In the genomic region with DNA sequence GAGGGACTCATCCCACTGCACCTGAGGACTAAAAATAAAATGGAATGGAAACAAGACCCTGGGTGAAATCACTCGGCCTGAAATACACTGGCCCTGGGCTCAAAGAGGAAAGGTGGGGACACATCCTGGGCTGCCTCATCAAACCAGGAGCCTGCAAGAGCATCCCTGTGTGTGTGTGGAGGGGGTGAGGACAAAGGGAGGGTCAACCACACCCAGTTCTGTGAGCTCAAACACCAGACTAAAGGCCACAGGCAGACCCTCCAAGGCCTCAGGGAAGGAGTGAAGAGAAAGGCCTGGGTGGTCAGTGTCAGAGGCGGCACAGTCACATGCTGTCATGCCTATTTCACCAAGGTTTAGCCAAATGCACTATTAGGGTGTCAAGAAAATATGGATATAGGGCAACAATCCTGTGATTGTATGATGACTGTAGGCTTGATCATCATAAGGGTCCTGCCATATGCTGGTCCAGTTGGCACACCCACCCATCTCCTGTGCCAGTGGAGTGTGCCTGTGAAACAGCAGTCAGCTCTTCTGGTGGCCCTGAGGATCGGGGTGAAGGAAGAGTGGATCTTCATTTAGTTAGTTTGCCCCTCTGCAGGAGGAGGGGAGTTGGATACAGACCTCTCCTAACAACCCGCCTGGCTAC, we compare ENCODE assay signal across 12 cellular contexts. TPM values are rescaled to one million over a fixed set of nuclear protein-coding genes. Genes with fewer than 3 reads are reported as not detected.
DNase-seq lines count a peak whose midpoint lies in the region; ATAC-seq and TF ChIP-seq lines count a peak whose summit lies in the region.
"Had no signal": no experiment of that assay in that cellular context is flagged by ENCODE, and none has a peak within 500 bp of the region (broad histone marks: within the 10 kb centered on the region; RNA-seq: fewer than 3 reads in every experiment).

No MANE protein-coding gene starts in this region.

- peaks cover 84 to 100% (median 98%) of the 10 kb centered on the region in 10 experiments for H3K4me1 ChIP-seq in BLaER1 treated with 17β-estradiol and CSF1 and Interleukin-3, amounts not matched to agents 10 nM and 100 nM
- H3K4me1 ChIP-seq in neuronal stem cell (ENCODE audit: control insufficient read depth in 2 of 2, insufficient read depth in 1 of 2, low read depth in 1 of 2, low read length in 2 of 2) (no peaks in the 10 kb centered on the region), GM23338 (ENCODE audit: insufficient read depth) (no peaks in the 10 kb centered on the region; the same call in 1 of the 2 replicates), osteoblast (ENCODE audit: insufficient read depth, low read length) (peaks cover 26% of the 10 kb centered on the region)

- peak overlapping the region; percentile 14; the same call in 1 of the 2 replicates for H3K27ac Mint-ChIP-seq in HFFc6
- H3K27ac Mint-ChIP-seq in GM23338 = no peak overlapping the region

- DNase-seq in HFFc6 (no peak), caudate nucleus (lab: John Stamatoyannopoulos, UW) (no peak), neuronal stem cell (ENCODE audit: low spot score) (no peak), GM23338 (ENCODE audit: low spot score) (no peak), NCI-H446 treated with DMSO at 0.1 percent for 48 hours (lab: John Stamatoyannopoulos, UW) (no peak), osteoblast (ENCODE audit: insufficient read length, low spot score, missing footprints) (no peak), GM20000 (ENCODE audit: low spot score) (no peak)

- TF ChIP-seq CTCF in HFFc6 (IDR thresholded peaks at IDR 0.05) (no peak), GM23338 (conservative IDR thresholded peaks at IDR 0.05; ENCODE audit: low read depth in 2 of 2) (no peak), osteoblast (IDR thresholded peaks at IDR 0.05; ENCODE audit: extremely low read depth, low read depth, low read length) (no peak), GM20000 (IDR thresholded peaks at IDR 0.05; ENCODE audit: extremely low read depth, missing control alignments) (no peak)

- no peak overlapping the region for H2BK120ac ChIP-seq in neuronal stem cell (ENCODE audit: low read depth, low read length)

- H3K4me3 Mint-ChIP-seq in HFFc6 (no peak overlapping the region), GM23338 (no peak overlapping the region)
- H3K4me3 Mint-ChIP-seq: CD4-positive, CD25-positive, alpha-beta regulatory T cell had no signal

- WGBS in neuronal stem cell (ENCODE audit: extremely low coverage in 2 of 2, insufficient read length in 2 of 2, insufficient replicate concordance in 1 of 2), 2 donors = no CpG with 5 or more reads among the region's 4 CpGs

- no peak overlapping the region for H2BK5ac ChIP-seq in neuronal stem cell (ENCODE audit: low read length)

- peak overlapping the region; percentile 25 for H2BK12ac ChIP-seq in neuronal stem cell (ENCODE audit: low read length)

- H2BK15ac ChIP-seq in neuronal stem cell (ENCODE audit: low read length) = peak overlapping the region; percentile 72

- no peak overlapping the region for H4K8ac ChIP-seq in neuronal stem cell (ENCODE audit: low read depth, low read length)

- H3K9me3 Mint-ChIP-seq in HFFc6 (no peaks in the 10 kb centered on the region), GM23338 (no peaks in the 10 kb centered on the region)
- H3K9me3 Mint-ChIP-seq: CD4-positive, CD25-positive, alpha-beta regulatory T cell had no signal

- H4K91ac ChIP-seq in neuronal stem cell (ENCODE audit: low read depth, low read length, poor library complexity) = no peak overlapping the region

- peak overlapping the region in 9 of 10 experiments; percentile 5 to 55 (median 43); a peak in 15 of 20 replicates for H3K4me3 ChIP-seq in BLaER1 treated with 17β-estradiol and CSF1 and Interleukin-3, amounts not matched to agents 10 nM and 100 nM
- H3K4me3 ChIP-seq in neuronal stem cell (ENCODE audit: low read length in 2 of 2) (no peak overlapping the region), GM23338 (no peak overlapping the region), osteoblast (ENCODE audit: insufficient read depth, low read length) (no peak overlapping the region)
- H3K4me3 ChIP-seq: left lung, right atrium auricular region, uterus had no signal

- H3K27me3 ChIP-seq in BLaER1 treated with 17β-estradiol and CSF1 and Interleukin-3, amounts not matched to agents 10 nM and 100 nM = no peaks in the 10 kb centered on the region
- no peaks in the 10 kb centered on the region for H3K27me3 ChIP-seq in neuronal stem cell (ENCODE audit: control insufficient read depth in 3 of 3, insufficient read depth in 3 of 3, low read depth in 1 of 3, low read length in 3 of 3)
- H3K27me3 ChIP-seq in GM23338 (ENCODE audit: insufficient read depth) = no peaks in the 10 kb centered on the region
- no peaks in the 10 kb centered on the region for H3K27me3 ChIP-seq in osteoblast (ENCODE audit: insufficient read depth, low read length)
- H3K27me3 ChIP-seq: left lung, right atrium auricular region, uterus had no signal

- H3K4me1 Mint-ChIP-seq in HFFc6 (ENCODE audit: low read depth) (peaks cover 31% of the 10 kb centered on the region), GM23338 (peaks cover 4% of the 10 kb centered on the region; the same call in 2 of the 3 replicates)

- H3K27ac ChIP-seq in BLaER1 treated with 17β-estradiol and CSF1 and Interleukin-3, amounts not matched to agents 10 nM and 100 nM = peak overlapping the region; percentile 32 to 85 (median 78); a peak in 21 of 22 replicates
- H3K27ac ChIP-seq in caudate nucleus (ENCODE audit: low read depth, low read length) (peak overlapping the region; percentile 64), neuronal stem cell (replicated peaks; ENCODE audit: low read length) (no peak overlapping the region), GM23338 (ENCODE audit: low read depth) (no peak overlapping the region), osteoblast (ENCODE audit: low read depth, low read length) (no peak overlapping the region)
- H3K27ac ChIP-seq: left lung had no signal

- H3K23ac ChIP-seq in neuronal stem cell (ENCODE audit: low read depth, low read length, poor library complexity) = peak overlapping the region; percentile 73

- H3F3A ChIP-seq in GM23338 (replicated peaks; ENCODE audit: low read depth) = no peaks in the 10 kb centered on the region

- peaks cover 0 to 19% (median 0%) of the 10 kb centered on the region in 11 experiments; a peak in 4 of 22 replicates for H4K20me1 ChIP-seq in BLaER1 treated with 17β-estradiol and CSF1 and Interleukin-3, amounts not matched to agents 10 nM and 100 nM
- no peaks in the 10 kb centered on the region for H4K20me1 ChIP-seq in GM23338 (replicated peaks; ENCODE audit: insufficient read depth)
- peaks cover 10% of the 10 kb centered on the region for H4K20me1 ChIP-seq in osteoblast (ENCODE audit: insufficient read depth, low read length)

- H3K79me2 ChIP-seq in GM23338 (replicated peaks; ENCODE audit: insufficient read depth) (no peaks in the 10 kb centered on the region), osteoblast (ENCODE audit: insufficient read depth, low read length) (peaks cover 11% of the 10 kb centered on the region)

- peak overlapping the region; percentile 80 to 99 (median 94) for H3K4me2 ChIP-seq in BLaER1 treated with 17β-estradiol and CSF1 and Interleukin-3, amounts not matched to agents 10 nM and 100 nM
- H3K4me2 ChIP-seq in neuronal stem cell (ENCODE audit: insufficient read depth, low read length, poor library complexity, severe bottlenecking) (no peak overlapping the region), GM23338 (no peak overlapping the region), osteoblast (ENCODE audit: insufficient read depth, low read length) (no peak overlapping the region)

- peaks cover 3% of the 10 kb centered on the region; the same call in 1 of the 2 replicates for H3K27me3 Mint-ChIP-seq in HFFc6 (ENCODE audit: insufficient read depth)
- H3K27me3 Mint-ChIP-seq in GM23338 (ENCODE audit: insufficient read depth, low read depth, poor library complexity) = peaks cover 14% of the 10 kb centered on the region

- no peak overlapping the region for H2AFZ ChIP-seq in neuronal stem cell (ENCODE audit: low read length)
- no peak overlapping the region for H2AFZ ChIP-seq in GM23338
- H2AFZ ChIP-seq in osteoblast (ENCODE audit: low read length) = no peak overlapping the region

- H2AK5ac ChIP-seq in neuronal stem cell (ENCODE audit: low read depth, low read length) = peak overlapping the region; percentile 56

- H3K9ac ChIP-seq in BLaER1 treated with 17β-estradiol and CSF1 and Interleukin-3, amounts not matched to agents 10 nM and 100 nM = peak overlapping the region; percentile 13 to 74 (median 65); a peak in 20 of 22 replicates
- no peak overlapping the region for H3K9ac ChIP-seq in neuronal stem cell (ENCODE audit: low read depth, low read length, poor library complexity)

- no peaks in the 10 kb centered on the region for H3K36me3 ChIP-seq in BLaER1 treated with 17β-estradiol and CSF1 and Interleukin-3, amounts not matched to agents 10 nM and 100 nM
- H3K36me3 ChIP-seq in neuronal stem cell (replicated peaks in 1 of 2; ENCODE audit: control insufficient read depth in 2 of 2, insufficient read depth in 2 of 2, low read length in 2 of 2) (peaks cover 3 to 4% of the 10 kb centered on the region in 2 donors), GM23338 (ENCODE audit: insufficient read depth) (no peaks in the 10 kb centered on the region), osteoblast (ENCODE audit: insufficient read depth, low read length) (no peaks in the 10 kb centered on the region)
- H3K36me3 ChIP-seq: left lung, right atrium auricular region, uterus had no signal

- H3K4ac ChIP-seq in neuronal stem cell (ENCODE audit: low read length) = no peak overlapping the region

- no peak for ATAC-seq in GM23338

- H3K9me2 ChIP-seq in GM23338 (ENCODE audit: insufficient read depth) = no peaks in the 10 kb centered on the region

- H3K14ac ChIP-seq in neuronal stem cell (ENCODE audit: low read length) = no peak overlapping the region

- no peaks in the 10 kb centered on the region for H3K79me1 ChIP-seq in neuronal stem cell (ENCODE audit: low read depth, low read length)

- H3K9me3 ChIP-seq in BLaER1 treated with 17β-estradiol and CSF1 and Interleukin-3, amounts not matched to agents 10 nM and 100 nM (replicated peaks in 1 of 11) = no peaks in the 10 kb centered on the region
- no peaks in the 10 kb centered on the region for H3K9me3 ChIP-seq in neuronal stem cell (replicated peaks in 1 of 2; ENCODE audit: control insufficient read depth in 2 of 2, insufficient read depth in 1 of 2, low read depth in 1 of 2, low read length in 2 of 2)
- no peaks in the 10 kb centered on the region for H3K9me3 ChIP-seq in osteoblast (ENCODE audit: low read depth, low read length)
- H3K9me3 ChIP-seq: left lung, right atrium auricular region, uterus had no signal

- peak overlapping the region; percentile 65 for H3K18ac ChIP-seq in neuronal stem cell (ENCODE audit: low read length)

- no peaks in the 10 kb centered on the region for H3K36me3 Mint-ChIP-seq in HFFc6 (ENCODE audit: low read depth)
- no peaks in the 10 kb centered on the region for H3K36me3 Mint-ChIP-seq in GM23338 (ENCODE audit: low read depth)

RNA-seq across cellular contexts. Expression of a gene that starts 28.9 kb away (rescaled TPM):
- total RNA-seq in HFFc6 (2021; fragmentation: NEBNext Ultra II Directional; extraction: Animal tissue kit (Norgen Biotek cat#: 25700)) = 100 to 1,000 TPM; 257 to 368 (median 330) TPM
- 276 TPM for polyA plus RNA-seq in neuronal stem cell (2013, experiment 1 of 2)
- polyA plus RNA-seq in neuronal stem cell (2013, experiment 2 of 2) = 284 TPM
- 254 and 436 TPM in 2 replicates for total RNA-seq in GM23338 (2014; rRNA removed; shearing (Covaris generic))
- polyA plus RNA-seq in GM23338 (2016; fragmentation: Nextera tagmentation; extraction: Ambion mirVana) = 585 and 655 TPM in 2 replicates
- total RNA-seq in osteoblast = 236 and 289 TPM in 2 replicates

RNA-seq across cellular contexts. Expression of a gene that starts 55.5 kb away (rescaled TPM):
- total RNA-seq in HFFc6 (2021; fragmentation: NEBNext Ultra II Directional; extraction: Animal tissue kit (Norgen Biotek cat#: 25700)) = 100 to 1,000 TPM; 496 to 872 (median 617) TPM
- polyA plus RNA-seq in neuronal stem cell (2013, experiment 1 of 2) = 54.0 TPM
- 53.5 TPM for polyA plus RNA-seq in neuronal stem cell (2013, experiment 2 of 2)
- 44.4 and 45.6 TPM in 2 replicates for total RNA-seq in GM23338 (2014; rRNA removed; shearing (Covaris generic))
- 31.5 and 34.0 TPM in 2 replicates for polyA plus RNA-seq in GM23338 (2016; fragmentation: Nextera tagmentation; extraction: Ambion mirVana)
- total RNA-seq in osteoblast = 456 and 461 TPM in 2 replicates

Comparison
In these comparisons a context has a peak if more than half of its experiments do, and no peak if none do; other contexts are left out.
1. H3K27ac ChIP-seq: peak in BLaER1 treated with 17β-estradiol and CSF1 and Interleukin-3, amounts not matched to agents 10 nM and 100 nM (11 of 11) and caudate nucleus (single experiment); none in neuronal stem cell (single experiment), GM23338 (single experiment) and osteoblast (single experiment).
2. H3K4me2 ChIP-seq: peak in BLaER1 treated with 17β-estradiol and CSF1 and Interleukin-3, amounts not matched to agents 10 nM and 100 nM (11 of 11); none in neuronal stem cell (single experiment), GM23338 (single experiment) and osteoblast (single experiment).
3. H3K4me3 ChIP-seq: peak in BLaER1 treated with 17β-estradiol and CSF1 and Interleukin-3, amounts not matched to agents 10 nM and 100 nM (9 of 10); none in neuronal stem cell (0 of 2), GM23338 (single experiment) and osteoblast (single experiment).